24 cellular contexts compared by ENCODE assay signal in the genomic region with DNA sequence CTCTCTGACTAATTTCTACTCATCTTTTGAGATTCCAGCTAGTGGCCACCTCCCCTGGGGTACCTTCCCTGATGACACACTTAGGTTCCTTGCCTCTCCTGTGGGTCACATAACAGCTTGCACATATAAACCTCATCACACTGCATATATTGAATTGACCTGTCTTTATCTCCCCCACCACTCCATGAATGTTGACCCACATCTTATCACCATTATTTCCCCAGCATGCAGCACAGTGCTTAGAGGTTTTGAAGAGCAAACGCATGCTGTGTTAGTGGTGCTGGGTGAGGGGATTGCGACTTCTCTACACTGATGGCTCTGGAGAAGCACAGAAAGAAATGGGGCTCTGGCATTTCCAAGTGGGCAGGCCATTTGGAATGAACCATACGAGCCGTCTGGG.
A peak's percentile ranks its signal among the peaks of the same experiment; 100 is the strongest.
DNase-seq lines count a peak whose midpoint lies in the region; TF ChIP-seq lines count a peak whose summit lies in the region.
"Had no signal": no experiment of that assay in that cellular context is flagged by ENCODE, and none has a peak within 500 bp of the region (broad histone marks: within the 10 kb centered on the region; RNA-seq: fewer than 3 reads in every experiment).

No MANE protein-coding gene starts in this region.

- no peak overlapping the region for H3K27ac ChIP-seq in dorsolateral prefrontal cortex
- H3K27ac ChIP-seq: HL-60, RWPE1, SK-N-MC had no signal

- DNase-seq in DMS79 treated with DMSO at 0.1 percent for 48 hours (lab: John Stamatoyannopoulos, UW) (peak; percentile 71), DMS79 (lab: John Stamatoyannopoulos, UW) (no peak), NCI-H2227 (lab: John Stamatoyannopoulos, UW; ENCODE audit: unreplicated experiment) (peak; percentile 7), NCI-H2227 treated with DMSO at 0.1 percent for 48 hours (lab: John Stamatoyannopoulos, UW) (no peak), NCI-H345 treated with DMSO at 0.1 percent for 48 hours (lab: John Stamatoyannopoulos, UW; ENCODE audit: unreplicated experiment) (peak; percentile 56), islet precursor cell (peak; percentile 22), dorsolateral prefrontal cortex (no peak)
- no peak for DNase-seq in effector CD4-positive, alpha-beta T cell
- DNase-seq: 8988T; C1 segment of cervical spinal cord; CD8-positive, alpha-beta T cell; DMS53; MM.1S; NCI-H1048; NCI-H526; NK-92 treated with Interleukin-12 subunit alpha and Interleukin-12 subunit beta, amount 100 ng/mL, for 24 hours; SHP77 treated with DMSO at 0.1 percent for 48 hours; SW 1271; T-helper 17 cell had no signal

- no peaks in the 10 kb centered on the region for H3K27me3 ChIP-seq in dorsolateral prefrontal cortex

- no peak for TF ChIP-seq CTCF in dorsolateral prefrontal cortex (IDR thresholded peaks at IDR 0.05 in 54 of 56, conservative IDR thresholded peaks at IDR 0.05 in 2 of 56; ENCODE audit: low read depth in 1 of 56, partially characterized antibody in 56 of 56)

- no peak overlapping the region for H3K4me3 ChIP-seq in dorsolateral prefrontal cortex
- H3K4me3 ChIP-seq: HAP-1, K562, SK-N-MC had no signal

- intact Hi-C loops in dorsolateral prefrontal cortex (cut with DNase I), result no loop called here

Comparison
In these comparisons a context has a peak if more than half of its experiments do, and no peak if none do; other contexts are left out.
1. DNase-seq: peak in DMS79 treated with DMSO at 0.1 percent for 48 hours (single experiment), NCI-H2227 (single experiment), NCI-H345 treated with DMSO at 0.1 percent for 48 hours (single experiment) and islet precursor cell (single experiment); none in DMS79 (single experiment), NCI-H2227 treated with DMSO at 0.1 percent for 48 hours (single experiment), effector CD4-positive, alpha-beta T cell (single experiment) and dorsolateral prefrontal cortex (0 of 10).